8 cellular contexts compared by ENCODE assay signal in the genomic region with DNA sequence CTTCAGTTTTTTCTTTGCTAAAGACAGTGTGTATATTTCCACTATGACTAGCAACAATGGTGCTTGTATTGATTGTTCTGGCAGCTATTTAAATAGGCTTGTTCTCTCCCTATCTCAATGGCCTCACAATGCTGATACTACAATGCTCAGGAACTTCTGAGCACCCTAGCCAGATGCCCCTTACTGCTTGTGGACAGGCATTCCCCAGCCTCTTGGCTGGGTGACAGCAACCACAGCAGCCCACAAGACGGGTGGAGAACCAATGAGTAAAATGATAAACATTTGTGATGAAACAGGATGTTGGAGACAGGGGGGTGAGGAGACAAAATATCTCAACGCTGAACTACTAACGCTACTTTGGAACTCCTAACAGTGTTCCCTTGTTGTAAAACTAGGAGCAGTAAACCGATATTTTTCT. TPM values are rescaled to one million over a fixed set of nuclear protein-coding genes. Genes with fewer than 3 reads are reported as not detected.
DNase-seq lines count a peak whose midpoint lies in the region; ATAC-seq, FAIRE-seq and TF ChIP-seq lines count a peak whose summit lies in the region.

No MANE protein-coding gene starts in this region.

- no peak for TF ChIP-seq RAD21 in K562 (CRISPR knock-in tag; conservative IDR thresholded peaks at IDR 0.05 in 1 of 2, IDR thresholded peaks at IDR 0.05 in 1 of 2)
- TF ChIP-seq RAD21 in HepG2 (CRISPR knock-in tag; IDR thresholded peaks at IDR 0.05) = no peak

- no peak for TF ChIP-seq EP300 in K562 (IDR thresholded peaks at IDR 0.05; ENCODE audit: low read length)
- TF ChIP-seq EP300 in HepG2 (IDR thresholded peaks at IDR 0.05; ENCODE audit: low read depth in 2 of 2, low read length in 2 of 2) = 0 out of 4 replicates have a peak, but pooled peaks of 1 of the 2 experiments have one; percentile 15
- no peak for TF ChIP-seq EP300 in HepG2 (CRISPR knock-in tag; IDR thresholded peaks at IDR 0.05; ENCODE audit: borderline replicate concordance)

- H4K20me1 ChIP-seq in K562 (replicated peaks; ENCODE audit: control insufficient read depth, insufficient read depth, low read length) (no peaks in the 10 kb centered on the region), HepG2 (ENCODE audit: insufficient read depth, low read length) (peaks cover 15% of the 10 kb centered on the region; the same call in 1 of the 2 replicates)

- FAIRE-seq in K562 (lab: Jason Lieb, UNC) = peak; percentile 51
- FAIRE-seq in HepG2 (lab: Jason Lieb, UNC) = peak; percentile 21

- CTCF ChIA-PET in K562 (lab: Yijun Ruan, JAX; ENCODE audit: low intra/inter-chr PET ratio) = no interaction called here
- CTCF ChIA-PET in HepG2 (lab: Yijun Ruan, JAX; ENCODE audit: low intra/inter-chr PET ratio, low total read pairs) = no interaction called here

- no peak for TF ChIP-seq CTCF in K562 (IDR thresholded peaks at IDR 0.05 in 2 of 3, conservative IDR thresholded peaks at IDR 0.05 in 1 of 3; ENCODE audit: insufficient read depth in 2 of 3, low read depth in 1 of 3, low read length in 3 of 3)
- no peak for TF ChIP-seq CTCF in HepG2 (CRISPR knock-in tag; IDR thresholded peaks at IDR 0.05)
- no peak for TF ChIP-seq CTCF in GM13977 (IDR thresholded peaks at IDR 0.05; ENCODE audit: extremely low read depth, insufficient read depth, missing control alignments)

- in situ Hi-C loops in K562 (cut with MboI) (no loop called here), HepG2 (cut with HindIII; ENCODE audit: extremely low pct_ligation_motif_present, low pct_unique_long_range_greater_than_20kb) (no loop called here), GM13977 (cut with MboI; ENCODE audit: low pct_unique_long_range_greater_than_20kb, low sequenced_read_pairs, unreplicated experiment) (no loop called here)

- peak overlapping the region in 3 of 4 donors; percentile 85 to 89 (median 88) for H3K4me3 Mint-ChIP-seq in CD4-positive, CD25-positive, alpha-beta regulatory T cell
- peak overlapping the region; percentile 62 for H3K4me3 Mint-ChIP-seq in stimulated activated effector memory CD8-positive, alpha-beta T cell treated with anti-CD3 and anti-CD28 coated beads, Interleukin-12 subunit alpha, Interleukin-12 subunit beta, amount 100 ng/mL, for 72 hours

- 0% methylated on average over 4 of the region's 4 CpGs for WGBS in K562 (ENCODE audit: insufficient coverage, low coverage, missing lambda C conversion rate)
- 22% methylated on average over 4 of the region's 4 CpGs for WGBS in HepG2 (ENCODE audit: low lambda C conversion rate)

- TF ChIP-seq POLR2A in K562 (conservative IDR thresholded peaks at IDR 0.05) = no peak
- TF ChIP-seq POLR2A in HepG2 (IDR thresholded peaks at IDR 0.05; ENCODE audit: insufficient read depth in 1 of 2, low read depth in 2 of 2, low read length in 2 of 2) = no peak

- peaks cover 20 to 69% (median 39%) of the 10 kb centered on the region in 4 donors for H3K4me1 Mint-ChIP-seq in CD4-positive, CD25-positive, alpha-beta regulatory T cell
- H3K4me1 Mint-ChIP-seq in stimulated activated effector memory CD8-positive, alpha-beta T cell treated with anti-CD3 and anti-CD28 coated beads, Interleukin-12 subunit alpha, Interleukin-12 subunit beta, amount 100 ng/mL, for 72 hours = peaks cover 45% of the 10 kb centered on the region

- no peaks in the 10 kb centered on the region for H3K9me3 ChIP-seq in CD4-positive, CD25-positive, alpha-beta regulatory T cell (ENCODE audit: control insufficient read depth in 2 of 2, low read length in 2 of 2)
- H3K9me3 ChIP-seq in K562 (replicated peaks; ENCODE audit: control insufficient read depth, insufficient read depth, low read depth, low read length) (no peaks in the 10 kb centered on the region), HepG2 (ENCODE audit: low read length) (no peaks in the 10 kb centered on the region)

- H3K79me2 ChIP-seq in K562 (ENCODE audit: control insufficient read depth, insufficient read depth, low read length) = no peaks in the 10 kb centered on the region
- no peaks in the 10 kb centered on the region for H3K79me2 ChIP-seq in HepG2 (ENCODE audit: insufficient read depth, low read length)

- intact Hi-C loops in K562 (cut with micrococcal nuclease) = no loop called here
- intact Hi-C loops in HepG2 (cut with micrococcal nuclease; ENCODE audit: unreplicated experiment) = loop anchor here (2.0 kb wide), 1 partner anchor 30 kb away; no protein-coding TSS in a partner anchor

- peak overlapping the region; percentile 92 for H3K27ac ChIP-seq in CD4-positive, CD25-positive, alpha-beta regulatory T cell (ENCODE audit: insufficient read depth, low read length, poor library complexity, severe bottlenecking)
- H3K27ac ChIP-seq in K562 (ENCODE audit: extremely low read depth, low read depth, low read length) = no peak overlapping the region
- no peak overlapping the region for H3K27ac ChIP-seq in HepG2 (ENCODE audit: extremely low read length, insufficient read depth, low read length)

- no peak overlapping the region for H3K4me2 ChIP-seq in K562 (ENCODE audit: insufficient read depth, low read length)
- H3K4me2 ChIP-seq in HepG2 (ENCODE audit: low read depth, low read length) = peak overlapping the region; percentile 9

- BruUV-seq in K562 (replicated peaks; lab: Mats Ljungman, UMichigan) (no TSS peak), HepG2 (replicated peaks; lab: Mats Ljungman, UMichigan) (no TSS peak)

- H3K9ac ChIP-seq in K562 (ENCODE audit: insufficient read depth in 1 of 2, low read depth in 2 of 2, low read length in 2 of 2) (no peak overlapping the region), HepG2 (ENCODE audit: insufficient read depth, low read depth, low read length) (no peak overlapping the region)

- H3K9me1 ChIP-seq in K562 (ENCODE audit: control insufficient read depth, insufficient read depth, low read length) = no peaks in the 10 kb centered on the region

- peak; percentile 68 to 84 (median 82) for DNase-seq in CD4-positive, CD25-positive, alpha-beta regulatory T cell
- DNase-seq in HS-27A (ENCODE audit: low read depth) = peak; percentile 91
- peak; percentile 66 for DNase-seq in T-helper 9 cell
- DNase-seq in K562 (ENCODE audit: extremely low read depth in 1 of 4, low spot score in 3 of 4) = peak in 2 of 4 experiments; percentile 27 to 40
- DNase-seq in HepG2 (ENCODE audit: low spot score) = peak; percentile 85
- DNase-seq in stimulated activated effector memory CD8-positive, alpha-beta T cell treated with anti-CD3 and anti-CD28 coated beads, Interleukin-12 subunit alpha, Interleukin-12 subunit beta, amount 100 ng/mL, for 72 hours (ENCODE audit: low spot score in 2 of 2) = peak; percentile 55 to 85
- no peak for DNase-seq in GM13977 (ENCODE audit: low spot score)

- H2AFZ ChIP-seq in K562 (ENCODE audit: low read depth, low read length) = no peak overlapping the region
- H2AFZ ChIP-seq in HepG2 (ENCODE audit: low read length) = no peak overlapping the region

- peak overlapping the region in 2 of 3 donors; percentile 98 to 100 for H3K27ac Mint-ChIP-seq in CD4-positive, CD25-positive, alpha-beta regulatory T cell
- H3K27ac Mint-ChIP-seq in stimulated activated effector memory CD8-positive, alpha-beta T cell treated with anti-CD3 and anti-CD28 coated beads, Interleukin-12 subunit alpha, Interleukin-12 subunit beta, amount 100 ng/mL, for 72 hours = peak overlapping the region; percentile 89

- peak overlapping the region; percentile 92 for H3K4me3 ChIP-seq in CD4-positive, CD25-positive, alpha-beta regulatory T cell (ENCODE audit: low read depth, low read length)
- H3K4me3 ChIP-seq in K562 = no peak overlapping the region
- H3K4me3 ChIP-seq in HepG2 (replicated peaks in 1 of 3; ENCODE audit: insufficient read depth in 1 of 3, low read depth in 2 of 3, low read length in 3 of 3) = no peak overlapping the region

- POLR2A ChIA-PET in K562 (lab: Yijun Ruan, JAX) = no interaction called here
- POLR2A ChIA-PET in HepG2 (lab: Yijun Ruan, JAX) = no interaction called here

- no peaks in the 10 kb centered on the region for H3K36me3 ChIP-seq in CD4-positive, CD25-positive, alpha-beta regulatory T cell (ENCODE audit: control insufficient read depth, insufficient read depth, low read length)
- H3K36me3 ChIP-seq in K562 (ENCODE audit: control insufficient read depth, insufficient read depth, low read length) (no peaks in the 10 kb centered on the region), HepG2 (replicated peaks in 1 of 2; ENCODE audit: control insufficient read depth in 1 of 2, insufficient read depth in 2 of 2, low read length in 2 of 2) (no peaks in the 10 kb centered on the region)

- peaks cover 91% of the 10 kb centered on the region for H3K4me1 ChIP-seq in CD4-positive, CD25-positive, alpha-beta regulatory T cell (ENCODE audit: control insufficient read depth, insufficient read depth, low read length, poor library complexity, severe bottlenecking)
- H3K4me1 ChIP-seq in K562 (replicated peaks in 1 of 2; ENCODE audit: control insufficient read depth in 2 of 2, insufficient read depth in 2 of 2, low read length in 2 of 2) (no peaks in the 10 kb centered on the region), HepG2 (ENCODE audit: insufficient read depth, low read length) (peaks cover 16% of the 10 kb centered on the region)

- H3K36me3 Mint-ChIP-seq in CD4-positive, CD25-positive, alpha-beta regulatory T cell = no peaks in the 10 kb centered on the region
- peaks cover 6% of the 10 kb centered on the region for H3K36me3 Mint-ChIP-seq in stimulated activated effector memory CD8-positive, alpha-beta T cell treated with anti-CD3 and anti-CD28 coated beads, Interleukin-12 subunit alpha, Interleukin-12 subunit beta, amount 100 ng/mL, for 72 hours

- no peaks in the 10 kb centered on the region for H3K27me3 Mint-ChIP-seq in CD4-positive, CD25-positive, alpha-beta regulatory T cell

- no peaks in the 10 kb centered on the region for H3K9me3 Mint-ChIP-seq in CD4-positive, CD25-positive, alpha-beta regulatory T cell
- H3K9me3 Mint-ChIP-seq in stimulated activated effector memory CD8-positive, alpha-beta T cell treated with anti-CD3 and anti-CD28 coated beads, Interleukin-12 subunit alpha, Interleukin-12 subunit beta, amount 100 ng/mL, for 72 hours = no peaks in the 10 kb centered on the region

- no peaks in the 10 kb centered on the region for H3K27me3 ChIP-seq in CD4-positive, CD25-positive, alpha-beta regulatory T cell (ENCODE audit: control insufficient read depth, insufficient read depth, low read length)
- peaks cover 2 to 9% of the 10 kb centered on the region in 2 experiments; a peak in 2 of 5 replicates for H3K27me3 ChIP-seq in K562 (ENCODE audit: control insufficient read depth in 2 of 2, insufficient read depth in 2 of 2, low read length in 2 of 2)
- no peaks in the 10 kb centered on the region for H3K27me3 ChIP-seq in HepG2 (ENCODE audit: control insufficient read depth in 1 of 2, insufficient read depth in 2 of 2, low read length in 2 of 2)

- peak; percentile 70 to 75 for ATAC-seq in CD4-positive, CD25-positive, alpha-beta regulatory T cell (ENCODE audit: low read depth in 2 of 2)
- ATAC-seq in GM21381 (IDR thresholded peaks at IDR 0.05; ENCODE audit: unreplicated experiment) = peak; percentile 71
- ATAC-seq in K562 = peak; percentile 85
- ATAC-seq in HepG2 = peak; percentile 90
- peak; percentile 90 for ATAC-seq in stimulated activated effector memory CD8-positive, alpha-beta T cell treated with anti-CD3 and anti-CD28 coated beads, Interleukin-12 subunit alpha, Interleukin-12 subunit beta, amount 100 ng/mL, for 72 hours

RNA-seq across cellular contexts. Expression of a gene that starts 42.3 kb away (rescaled TPM):
- 76.7 TPM for total RNA-seq in CD4-positive, CD25-positive, alpha-beta regulatory T cell
- 10 to 100 TPM in 3 of 4 donors, 1 to 10 TPM in 1; 9.7 to 12.5 (median 11.8) TPM for polyA plus RNA-seq in CD4-positive, CD25-positive, alpha-beta regulatory T cell
- total RNA-seq in K562 (2011; cell fraction: chromatin; rRNA removed; ENCODE audit: low replicate concordance) = 0.97 and 1.3 TPM in 2 replicates
- 0.26 and 0.33 TPM in 2 replicates for total RNA-seq in K562 (2011; cell fraction: nucleolus; rRNA removed)
- 0.44 and 0.69 TPM in 2 replicates for total RNA-seq in K562 (2011; cell fraction: nucleoplasm; rRNA removed)
- total RNA-seq in K562 (2014; rRNA removed) = 0.18 and 0.29 TPM in 2 replicates
- 0.40 and 0.48 TPM in 2 replicates for total RNA-seq in K562 (2014; rRNA removed; fragmentation: Illumina TruSeq; extraction: Trizol)
- total RNA-seq in K562 (2015; rRNA removed; fragmentation: Illumina TruSeq; extraction: Trizol) = 0.45 and 0.47 TPM in 2 replicates
- 0.42 and 0.69 TPM in 2 replicates for total RNA-seq in K562 (2021)
- polyA plus RNA-seq in K562 (2011; rRNA removed) = 1.2 and 1.4 TPM in 2 replicates
- polyA plus RNA-seq in K562 (2011; cell fraction: cytosol; rRNA removed) = 0.50 and 0.52 TPM in 2 replicates
- 1.5 and 1.9 TPM in 2 replicates for polyA plus RNA-seq in K562 (2011; cell fraction: nucleus; rRNA removed)
- 0.36 and 0.40 TPM in 2 replicates for polyA plus RNA-seq in K562 (2012)
- 0.28 and 0.31 TPM in 2 replicates for polyA plus RNA-seq in K562 (2014; fragmentation: Illumina TruSeq; extraction: Trizol)
- under 1 TPM; under 0.01 to 0.04 TPM for polyA plus RNA-seq in K562 (2014; fragmentation: Nextera tagmentation; extraction: Ambion mirVana)
- polyA plus RNA-seq in K562 (2014; rRNA removed) = 0.15 and 0.43 TPM in 2 replicates
- polyA minus RNA-seq in K562 (2011; rRNA and poly(A)+ RNA removed) = 2.5 and 2.8 TPM in 2 replicates
- 1.2 and 1.3 TPM in 2 replicates for polyA minus RNA-seq in K562 (2011; cell fraction: cytosol; rRNA and poly(A)+ RNA removed)
- 1.6 and 2.3 TPM in 2 replicates for polyA minus RNA-seq in K562 (2011; cell fraction: nucleus; rRNA and poly(A)+ RNA removed)
- total RNA-seq in HepG2 (2016; rRNA removed; fragmentation: Illumina TruSeq; extraction: Trizol) = 3.4 and 5.4 TPM in 2 replicates
- total RNA-seq in HepG2 (2016; cell fraction: cytosol; rRNA removed; fragmentation: Illumina TruSeq; extraction: Trizol; ENCODE audit: low read depth) = 0.30 and 1.5 TPM in 2 replicates
- total RNA-seq in HepG2 (2016; cell fraction: insoluble cytoplasmic fraction; rRNA removed; fragmentation: Illumina TruSeq; extraction: Trizol) = 4.1 TPM in 2 replicates
- total RNA-seq in HepG2 (2016; cell fraction: membrane; rRNA removed; fragmentation: Illumina TruSeq; extraction: Trizol) = 1.2 and 1.8 TPM in 2 replicates
- 4.9 and 5.6 TPM in 2 replicates for total RNA-seq in HepG2 (2016; cell fraction: nucleus; rRNA removed; fragmentation: Illumina TruSeq; extraction: Trizol)
- polyA plus RNA-seq in HepG2 (2011; rRNA removed) = 12.8 and 12.9 TPM in 2 replicates
- 6.4 and 8.1 TPM in 2 replicates for polyA plus RNA-seq in HepG2 (2011; cell fraction: cytosol; rRNA removed)
- 27.7 and 28.6 TPM in 2 replicates for polyA plus RNA-seq in HepG2 (2011; cell fraction: nucleus; rRNA removed)
- 14.5 and 17.1 TPM in 2 replicates for polyA plus RNA-seq in HepG2 (2012)
- 0.05 and 0.18 TPM in 2 replicates for polyA plus RNA-seq in HepG2 (2016; cell fraction: cytosol; fragmentation: Illumina TruSeq; extraction: Trizol; ENCODE audit: low read depth)
- polyA plus RNA-seq in HepG2 (2016; cell fraction: insoluble cytoplasmic fraction; fragmentation: Illumina TruSeq; extraction: Trizol; ENCODE audit: low read depth) = 2.4 and 2.5 TPM in 2 replicates
- polyA plus RNA-seq in HepG2 (2016; cell fraction: membrane; fragmentation: Illumina TruSeq; extraction: Trizol; ENCODE audit: low read depth) = 0.22 and 0.25 TPM in 2 replicates
- polyA plus RNA-seq in HepG2 (2016; cell fraction: nucleus; fragmentation: Illumina TruSeq; extraction: Trizol; ENCODE audit: insufficient read depth, low read depth) = 6.9 and 8.3 TPM in 2 replicates
- 3.8 and 23.2 TPM in 2 replicates for polyA minus RNA-seq in HepG2 (2011; rRNA and poly(A)+ RNA removed; ENCODE audit: low replicate concordance)
- polyA minus RNA-seq in HepG2 (2011; cell fraction: cytosol; rRNA and poly(A)+ RNA removed) = 12.5 and 18.3 TPM in 2 replicates
- polyA minus RNA-seq in HepG2 (2011; cell fraction: nucleus; rRNA and poly(A)+ RNA removed) = 35.8 and 45.4 TPM in 2 replicates

Comparison
In these comparisons a context has a peak if more than half of its experiments do, and no peak if none do; other contexts are left out.
1. RNA of a gene that starts 42.3 kb away (total RNA-seq): 76.7 TPM in CD4-positive, CD25-positive, alpha-beta regulatory T cell (single experiment); 0.30 to 5.6 TPM in HepG2 and 0.18 to 1.3 TPM in K562; every median in the first group is over 10 times any median in the second.
2. Peak in every context shown above with its lines, with median percentiles within 50 percentile points of each other: ATAC-seq.